In the genomic region with DNA sequence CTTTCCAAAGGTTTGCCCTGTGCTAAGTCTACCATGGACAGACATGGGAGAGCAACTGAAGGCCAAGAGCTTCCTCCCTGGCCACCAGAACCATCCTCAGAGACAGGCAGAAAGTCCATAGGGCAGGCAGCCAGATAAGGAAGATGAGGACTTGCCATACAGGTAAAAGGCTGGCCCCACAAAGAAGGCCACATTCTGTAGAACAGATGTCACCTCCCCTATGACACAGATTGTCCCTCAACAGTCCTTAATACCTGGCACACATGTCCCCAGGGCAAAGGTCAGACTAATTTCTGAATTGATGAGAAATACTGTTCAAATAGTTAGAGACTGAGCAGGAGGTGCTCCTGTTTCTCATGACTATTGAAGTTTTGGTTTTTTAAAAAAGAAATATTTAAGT, we compare ENCODE assay signal across 17 cellular contexts.
"Had no signal": no experiment of that assay in that cellular context is flagged by ENCODE, and none has a peak within 500 bp of the region (broad histone marks: within the 10 kb centered on the region; RNA-seq: fewer than 3 reads in every experiment).

No MANE protein-coding gene starts in this region.

- H3K27me3 Mint-ChIP-seq: activated CD4-positive, alpha-beta memory T cell treated with anti-CD3 and anti-CD28 coated beads, Interleukin-2, amount 10 ng/mL, durations not matched to agents 7 days and 5 days; activated CD8-positive, alpha-beta memory T cell treated with anti-CD3 and anti-CD28 coated beads, Interleukin-2, amount 10 ng/mL, durations not matched to agents 7 days and 5 days had no signal

- H3K27ac ChIP-seq: epithelial cell of prostate, foreskin keratinocyte, sigmoid colon, testis, upper lobe of left lung had no signal

- H3K36me3 ChIP-seq: sigmoid colon, spleen, upper lobe of left lung had no signal

- H3K36me3 Mint-ChIP-seq: activated CD8-positive, alpha-beta memory T cell treated with anti-CD3 and anti-CD28 coated beads, Interleukin-2, amount 10 ng/mL, durations not matched to agents 7 days and 5 days; activated naive CD8-positive, alpha-beta T cell treated with anti-CD3 and anti-CD28 coated beads for 36 hours; memory B cell; stimulated activated memory B cell treated with anti-CD40 and anti-IgM and Interleukin-4, amounts not matched to agents 10 μg/mL and 1 μg/mL and 100 μg/mL, for 72 hours had no signal

- H3K4me1 Mint-ChIP-seq: activated CD4-positive, alpha-beta memory T cell treated with anti-CD3 and anti-CD28 coated beads, Interleukin-2, amount 10 ng/mL, durations not matched to agents 7 days and 5 days; activated CD8-positive, alpha-beta memory T cell treated with anti-CD3 and anti-CD28 coated beads, Interleukin-2, amount 10 ng/mL, durations not matched to agents 7 days and 5 days; activated naive CD8-positive, alpha-beta T cell treated with anti-CD3 and anti-CD28 coated beads for 36 hours; memory B cell; stimulated activated memory B cell treated with anti-CD40 and anti-IgM and Interleukin-4, amounts not matched to agents 10 μg/mL and 1 μg/mL and 100 μg/mL, for 72 hours had no signal

- H3K4me3 Mint-ChIP-seq: activated CD4-positive, alpha-beta memory T cell treated with anti-CD3 and anti-CD28 coated beads, Interleukin-2, amount 10 ng/mL, durations not matched to agents 7 days and 5 days; activated CD8-positive, alpha-beta memory T cell treated with anti-CD3 and anti-CD28 coated beads, Interleukin-2, amount 10 ng/mL, durations not matched to agents 7 days and 5 days; activated naive CD8-positive, alpha-beta T cell treated with anti-CD3 and anti-CD28 coated beads for 36 hours; memory B cell; stimulated activated memory B cell treated with anti-CD40 and anti-IgM and Interleukin-4, amounts not matched to agents 10 μg/mL and 1 μg/mL and 100 μg/mL, for 72 hours had no signal

- H3K9me3 Mint-ChIP-seq: activated CD4-positive, alpha-beta memory T cell treated with anti-CD3 and anti-CD28 coated beads, Interleukin-2, amount 10 ng/mL, durations not matched to agents 7 days and 5 days; activated naive CD8-positive, alpha-beta T cell treated with anti-CD3 and anti-CD28 coated beads for 36 hours; memory B cell; neural crest cell; stimulated activated memory B cell treated with anti-CD40 and anti-IgM and Interleukin-4, amounts not matched to agents 10 μg/mL and 1 μg/mL and 100 μg/mL, for 72 hours had no signal

- H3K27me3 ChIP-seq: sigmoid colon, spleen, testis, upper lobe of left lung had no signal

- DNase-seq: activated CD4-positive, alpha-beta memory T cell treated with anti-CD3 and anti-CD28 coated beads, Interleukin-2, amount 10 ng/mL, durations not matched to agents 7 days and 5 days; activated CD4-positive, alpha-beta T cell treated with anti-CD3 and anti-CD28 coated beads for 4 hours; activated CD8-positive, alpha-beta memory T cell treated with anti-CD3 and anti-CD28 coated beads, Interleukin-2, amount 10 ng/mL, durations not matched to agents 7 days and 5 days; activated naive CD8-positive, alpha-beta T cell treated with anti-CD3 and anti-CD28 coated beads for 36 hours; amniotic stem cell; foreskin keratinocyte; kidney; left ventricle myocardium superior; sigmoid colon; spleen; stimulated activated CD4-positive, alpha-beta T cell treated with anti-CD3 and anti-CD28 coated beads, Interleukin-4, amount 100 ng/mL, for 4 hours; testis; upper lobe of left lung had no signal

- H3K4me3 ChIP-seq: sigmoid colon, spleen, testis, upper lobe of left lung had no signal

- H3K27ac Mint-ChIP-seq: activated CD4-positive, alpha-beta memory T cell treated with anti-CD3 and anti-CD28 coated beads, Interleukin-2, amount 10 ng/mL, durations not matched to agents 7 days and 5 days; activated CD8-positive, alpha-beta memory T cell treated with anti-CD3 and anti-CD28 coated beads, Interleukin-2, amount 10 ng/mL, durations not matched to agents 7 days and 5 days; activated naive CD8-positive, alpha-beta T cell treated with anti-CD3 and anti-CD28 coated beads for 36 hours; memory B cell; stimulated activated memory B cell treated with anti-CD40 and anti-IgM and Interleukin-4, amounts not matched to agents 10 μg/mL and 1 μg/mL and 100 μg/mL, for 72 hours had no signal

- H3K9me3 ChIP-seq: sigmoid colon, spleen, testis, upper lobe of left lung had no signal

- ATAC-seq: activated CD8-positive, alpha-beta memory T cell treated with anti-CD3 and anti-CD28 coated beads, Interleukin-2, amount 10 ng/mL, durations not matched to agents 7 days and 5 days; foreskin keratinocyte; left ventricle myocardium superior; stimulated activated memory B cell treated with anti-CD40 and anti-IgM and Interleukin-4, amounts not matched to agents 10 μg/mL and 1 μg/mL and 100 μg/mL, for 72 hours had no signal

- H3K4me1 ChIP-seq: foreskin keratinocyte, sigmoid colon, spleen, testis, upper lobe of left lung had no signal
